In the genomic region with DNA sequence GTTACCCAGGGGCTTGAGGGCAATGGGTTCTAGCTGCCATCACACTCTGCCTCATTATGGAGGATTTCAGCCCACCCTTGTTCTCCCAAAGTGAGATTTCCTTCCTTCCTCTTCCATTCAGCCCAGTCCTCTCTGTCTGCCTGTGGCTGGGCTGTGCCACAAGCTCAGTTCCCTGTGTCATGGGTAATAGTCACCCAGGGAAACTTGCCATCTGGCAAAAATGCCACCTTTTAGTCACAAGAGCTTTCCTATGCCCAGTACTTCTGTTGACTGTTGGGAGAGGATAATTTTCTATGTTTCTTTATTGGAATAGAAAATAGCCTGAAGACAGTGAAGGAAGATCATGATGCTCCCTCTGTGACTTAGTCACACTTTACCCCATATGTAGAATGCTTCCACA, we compare ENCODE assay signal across 14 cellular contexts.
DNase-seq lines count a peak whose midpoint lies in the region; ATAC-seq lines count a peak whose summit lies in the region.
"Had no signal": no experiment of that assay in that cellular context is flagged by ENCODE, and none has a peak within 500 bp of the region (broad histone marks: within the 10 kb centered on the region; RNA-seq: fewer than 3 reads in every experiment).

No MANE protein-coding gene starts in this region.

- no peaks in the 10 kb centered on the region for H3K9me3 ChIP-seq in GM23248 (ENCODE audit: low read depth)
- H3K9me3 ChIP-seq: Caco-2 had no signal

- in situ Hi-C loops in GM23248 (cut with MboI) = no loop called here

- peaks cover 7% of the 10 kb centered on the region for H3K4me1 ChIP-seq in GM23248 (ENCODE audit: insufficient read depth)
- H3K4me1 ChIP-seq: Caco-2 had no signal

- ATAC-seq in HG02678 (IDR thresholded peaks at IDR 0.05; ENCODE audit: unreplicated experiment) (no peak), GM18519 (IDR thresholded peaks at IDR 0.05; ENCODE audit: low FRiP score, unreplicated experiment) (no peak)

- no peaks in the 10 kb centered on the region for H3K27me3 ChIP-seq in GM23248 (replicated peaks; ENCODE audit: insufficient read depth)

- H2AFZ ChIP-seq in GM23248 = no peak overlapping the region

- H3K9me2 ChIP-seq in GM23248 (ENCODE audit: insufficient read depth) = no peaks in the 10 kb centered on the region

- H3K79me2 ChIP-seq in GM23248 (ENCODE audit: insufficient read depth) = no peaks in the 10 kb centered on the region

- no peaks in the 10 kb centered on the region for H3K36me3 ChIP-seq in GM23248 (ENCODE audit: low read depth)

- DNase-seq in GM23248 (peak; percentile 8), cerebellum (ENCODE audit: low spot score) (peak; percentile 6), globus pallidus (ENCODE audit: low spot score) (peak; percentile 40), pons (ENCODE audit: low spot score) (peak; percentile 28)
- no peak for DNase-seq in stimulated activated CD4-positive, alpha-beta T cell treated with anti-CD3 and anti-CD28 coated beads, Interleukin-2, amount 100 ng/mL, for 48 hours
- DNase-seq in activated CD8-positive, alpha-beta memory T cell treated with anti-CD3 and anti-CD28 coated beads for 24 hours = no peak
- DNase-seq: ACHN; Caco-2; CD4-positive, alpha-beta T cell; GDM1; H9 had no signal

- no peak overlapping the region for H3K27ac ChIP-seq in GM23248
- H3K27ac ChIP-seq: C4-2B had no signal

- no peak overlapping the region for H3K9ac ChIP-seq in GM23248

- H4K20me1 ChIP-seq in GM23248 (ENCODE audit: insufficient read depth) = no peaks in the 10 kb centered on the region

- H3K4me3 ChIP-seq in GM23248 = no peak overlapping the region

- H3F3A ChIP-seq in GM23248 (ENCODE audit: insufficient read depth) = no peaks in the 10 kb centered on the region

- H3K4me2 ChIP-seq in GM23248 (ENCODE audit: unreplicated experiment) = no peak overlapping the region

Comparison
In these comparisons a context has a peak if more than half of its experiments do, and no peak if none do; other contexts are left out.
1. DNase-seq: peak in GM23248 (single experiment), cerebellum (single experiment), globus pallidus (single experiment) and pons (single experiment); none in stimulated activated CD4-positive, alpha-beta T cell treated with anti-CD3 and anti-CD28 coated beads, Interleukin-2, amount 100 ng/mL, for 48 hours (0 of 2) and activated CD8-positive, alpha-beta memory T cell treated with anti-CD3 and anti-CD28 coated beads for 24 hours (single experiment).